Comparison of ENCODE assay signal across 20 cellular contexts in the genomic region with DNA sequence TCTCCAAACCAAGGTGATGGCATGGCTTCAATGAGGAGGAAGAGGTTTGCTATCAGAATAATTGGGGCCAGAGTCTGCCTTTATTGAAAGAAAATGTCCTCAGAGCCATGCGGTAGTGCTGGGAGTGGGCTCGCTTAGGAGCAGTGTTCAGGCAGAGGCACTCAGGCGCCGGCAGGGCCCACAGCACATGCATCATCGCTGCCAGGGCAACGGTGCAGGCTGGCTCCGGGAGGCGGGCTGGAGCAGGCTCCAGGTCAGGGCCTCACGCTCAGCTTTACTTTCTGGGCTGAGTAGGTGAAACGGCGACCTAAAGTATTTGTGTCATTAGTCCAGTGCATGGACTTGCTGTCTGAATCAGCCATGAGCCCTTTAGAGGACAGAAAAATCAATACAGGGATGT.
A peak's percentile ranks its signal among the peaks of the same experiment; 100 is the strongest.
DNase-seq lines count a peak whose midpoint lies in the region; ATAC-seq and TF ChIP-seq lines count a peak whose summit lies in the region.
"Had no signal": no experiment of that assay in that cellular context is flagged by ENCODE, and none has a peak within 500 bp of the region (broad histone marks: within the 10 kb centered on the region; RNA-seq: fewer than 3 reads in every experiment).

No MANE protein-coding gene starts in this region.

- DNase-seq in NCI-H2227 treated with DMSO at 0.1 percent for 48 hours (lab: John Stamatoyannopoulos, UW) (peak; percentile 28), caudate nucleus (lab: John Stamatoyannopoulos, UW) (peak in 36 of 61 donors; percentile 2 to 68 (median 18)), medulla oblongata (ENCODE audit: extremely low spot score) (peak; percentile 57), retinal pigment epithelial cell (ENCODE audit: low read depth) (peak; percentile 46), NCI-H187 (lab: John Stamatoyannopoulos, UW) (no peak), GM03348 (ENCODE audit: low spot score) (no peak), SW480 (ENCODE audit: low spot score) (no peak)
- DNase-seq: activated CD4-positive, alpha-beta memory T cell treated with anti-CD3 and anti-CD28 coated beads for 36 hours; foreskin melanocyte; IMR-90; mesenchymal stem cell; naive thymus-derived CD8-positive, alpha-beta T cell; NCI-H146; NCI-H345; NK-92 treated with Interleukin-12 subunit alpha and Interleukin-12 subunit beta, amount 100 ng/mL, for 24 hours; Peyer's patch; SJCRH30; stimulated activated CD4-positive, alpha-beta T cell treated with anti-CD3 and anti-CD28 coated beads, Interleukin-4, amount 100 ng/mL, for 1 hour had no signal

- TF ChIP-seq CTCF in retinal pigment epithelial cell (conservative IDR thresholded peaks at IDR 0.05; ENCODE audit: low read depth, low read length), result peak; percentile 2

- H3K27ac ChIP-seq in caudate nucleus (ENCODE audit: low read depth, low read length), result peak overlapping the region; percentile 24
- H3K27ac ChIP-seq: Peyer's patch, SJCRH30, VCaP had no signal

- ATAC-seq in GM18505 (IDR thresholded peaks at IDR 0.05; ENCODE audit: unreplicated experiment), result no peak
- ATAC-seq: naive thymus-derived CD8-positive, alpha-beta T cell had no signal

- no peak for TF ChIP-seq POLR2A in GM18505 (IDR thresholded peaks at IDR 0.05; ENCODE audit: borderline replicate concordance, extremely low read depth, insufficient read depth, insufficient read length)

- no peak overlapping the region for H3K4me3 ChIP-seq in retinal pigment epithelial cell (ENCODE audit: low read length)
- H3K4me3 ChIP-seq: Peyer's patch, SJCRH30 had no signal

Comparison
In these comparisons a context has a peak if more than half of its experiments do, and no peak if none do; other contexts are left out.
1. DNase-seq: peak in NCI-H2227 treated with DMSO at 0.1 percent for 48 hours (single experiment), caudate nucleus (36 of 61), medulla oblongata (single experiment) and retinal pigment epithelial cell (single experiment); none in NCI-H187 (0 of 2), GM03348 (single experiment) and SW480 (single experiment).